In the genomic region with DNA sequence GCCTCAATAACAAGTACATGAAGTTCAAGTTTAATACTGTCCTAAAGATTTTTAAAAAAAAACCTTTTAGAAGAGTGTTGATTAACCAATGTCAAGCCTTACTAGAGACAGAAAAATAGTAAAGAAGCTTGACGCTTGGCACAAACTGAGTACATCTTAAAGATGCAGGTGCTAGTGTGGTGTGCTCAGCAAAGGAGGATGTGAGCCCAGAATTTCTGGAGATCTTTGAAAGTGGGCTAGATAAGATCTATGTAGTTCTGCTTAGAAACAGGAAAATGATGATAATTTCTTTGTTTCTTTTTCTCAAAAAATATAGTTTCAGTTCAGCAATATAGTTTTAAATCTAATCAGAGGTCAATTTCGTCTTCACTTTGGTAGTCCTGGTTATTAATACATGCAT, we compare ENCODE assay signal across 21 cellular contexts.
DNase-seq lines count a peak whose midpoint lies in the region; ATAC-seq and TF ChIP-seq lines count a peak whose summit lies in the region.
"Had no signal": no experiment of that assay in that cellular context is flagged by ENCODE, and none has a peak within 500 bp of the region (broad histone marks: within the 10 kb centered on the region; RNA-seq: fewer than 3 reads in every experiment).

No MANE protein-coding gene starts in this region.

- POLR2A ChIA-PET in naive thymus-derived CD8-positive, alpha-beta T cell (lab: Charles Lee): no interaction called here

- peak overlapping the region; percentile 29 for H3K9ac ChIP-seq in DND-41 (ENCODE audit: low read depth, low read length)
- H3K9ac ChIP-seq: BLaER1 had no signal

- H3K4me3 ChIP-seq in DND-41 (ENCODE audit: low read depth in 1 of 2, low read length in 2 of 2): peak overlapping the region in 1 of 2 experiments; percentile 21; a peak in 1 of 4 replicates
- H3K4me3 ChIP-seq: BLaER1, colonic mucosa, heart right ventricle, K562, mucosa of descending colon, uterus had no signal

- no peak overlapping the region for H3K4me3 Mint-ChIP-seq in naive thymus-derived CD8-positive, alpha-beta T cell
- H3K4me3 Mint-ChIP-seq: activated T-helper 1 cell treated with anti-CD3 and anti-CD28 coated beads, Interleukin-12 subunit alpha, Interleukin-12 subunit beta, Interleukin-2, Interleukin-4 antibody, amounts not matched to agents 30 ng/mL and 10 ng/mL and 1 ng/mL, durations not matched to agents 14 hours and 24 hours and 36 hours; immature natural killer cell had no signal

- no peaks in the 10 kb centered on the region for H3K27me3 Mint-ChIP-seq in naive thymus-derived CD8-positive, alpha-beta T cell

- no peaks in the 10 kb centered on the region for H3K36me3 ChIP-seq in DND-41 (ENCODE audit: insufficient read depth, low read length)
- H3K36me3 ChIP-seq: BLaER1, colonic mucosa, heart right ventricle, uterus had no signal

- no peaks in the 10 kb centered on the region for H4K20me1 ChIP-seq in DND-41 (ENCODE audit: insufficient read depth, low read length)
- H4K20me1 ChIP-seq: BLaER1 had no signal

- ATAC-seq in DND-41 (ENCODE audit: insufficient read depth, low read depth) (peak; percentile 92), GM19324 (IDR thresholded peaks at IDR 0.05; ENCODE audit: low FRiP score, unreplicated experiment) (peak; percentile 67), HG02678 (IDR thresholded peaks at IDR 0.05; ENCODE audit: unreplicated experiment) (peak; percentile 71), HG03558 (IDR thresholded peaks at IDR 0.05; ENCODE audit: extremely low read depth, unreplicated experiment) (peak; percentile 71), GM21447 (IDR thresholded peaks at IDR 0.05; ENCODE audit: unreplicated experiment) (no peak)
- no peak for ATAC-seq in naive thymus-derived CD8-positive, alpha-beta T cell
- ATAC-seq: heart right ventricle, K562 had no signal

- peaks cover 38% of the 10 kb centered on the region for H3K4me1 ChIP-seq in DND-41 (ENCODE audit: insufficient read depth, low read length)
- H3K4me1 ChIP-seq: BLaER1, colonic mucosa, heart right ventricle, uterus had no signal

- H3K4me1 Mint-ChIP-seq in naive thymus-derived CD8-positive, alpha-beta T cell: peaks cover 0 to 6% (median 0%) of the 10 kb centered on the region in 4 donors
- H3K4me1 Mint-ChIP-seq: immature natural killer cell had no signal

- no peak overlapping the region for H3K27ac Mint-ChIP-seq in naive thymus-derived CD8-positive, alpha-beta T cell
- H3K27ac Mint-ChIP-seq: activated T-helper 1 cell treated with anti-CD3 and anti-CD28 coated beads, Interleukin-12 subunit alpha, Interleukin-12 subunit beta, Interleukin-2, Interleukin-4 antibody, amounts not matched to agents 30 ng/mL and 10 ng/mL and 1 ng/mL, durations not matched to agents 14 hours and 24 hours and 36 hours; immature natural killer cell had no signal

- no peaks in the 10 kb centered on the region for H3K36me3 Mint-ChIP-seq in naive thymus-derived CD8-positive, alpha-beta T cell
- H3K36me3 Mint-ChIP-seq: immature natural killer cell had no signal

- DNase-seq in DND-41 (peak; percentile 46), GM13976 (ENCODE audit: low spot score) (no peak)
- DNase-seq in activated CD4-positive, alpha-beta T cell treated with anti-CD3 and anti-CD28 coated beads for 48 hours: no peak
- no peak for DNase-seq in naive thymus-derived CD8-positive, alpha-beta T cell
- DNase-seq: activated CD4-positive, CD25-positive, alpha-beta regulatory T cell treated with anti-CD3 and anti-CD28 coated beads, Interleukin-2, amount 50 U/mL, for 72 hours; colonic mucosa; GDM1; heart right ventricle; immature natural killer cell; mucosa of descending colon; NCI-H1930; NCI-H345; stimulated activated CD8-positive, alpha-beta memory T cell treated with anti-CD3 and anti-CD28 coated beads, Interleukin-4, amount 100 ng/mL, for 48 hours; uterus had no signal

- no peaks in the 10 kb centered on the region for H3K9me3 ChIP-seq in DND-41 (ENCODE audit: insufficient read depth, low read length, severe bottlenecking)
- H3K9me3 ChIP-seq: BLaER1, colonic mucosa, mucosa of descending colon, uterus had no signal

- H3K27me3 ChIP-seq in DND-41 (ENCODE audit: insufficient read depth, low read length, poor library complexity): no peaks in the 10 kb centered on the region
- H3K27me3 ChIP-seq: BLaER1, colonic mucosa, heart right ventricle, uterus had no signal

- H3K4me2 ChIP-seq in DND-41 (ENCODE audit: insufficient read depth, low read length): peak overlapping the region; percentile 56
- H3K4me2 ChIP-seq: BLaER1 had no signal

- peaks cover 0 to 2% (median 0%) of the 10 kb centered on the region in 9 donors for H3K9me3 Mint-ChIP-seq in naive thymus-derived CD8-positive, alpha-beta T cell
- H3K9me3 Mint-ChIP-seq: activated T-helper 1 cell treated with anti-CD3 and anti-CD28 coated beads, Interleukin-12 subunit alpha, Interleukin-12 subunit beta, Interleukin-2, Interleukin-4 antibody, amounts not matched to agents 30 ng/mL and 10 ng/mL and 1 ng/mL, durations not matched to agents 14 hours and 24 hours and 36 hours had no signal

- in situ Hi-C loops in GM13976 (cut with MboI; ENCODE audit: low sequenced_read_pairs, unreplicated experiment): no loop called here

- peak overlapping the region; percentile 70 for H3K27ac ChIP-seq in DND-41 (ENCODE audit: low read length)
- H3K27ac ChIP-seq: BLaER1, colonic mucosa, heart right ventricle, uterus had no signal

- TF ChIP-seq CTCF in DND-41 (IDR thresholded peaks at IDR 0.05; ENCODE audit: borderline replicate concordance, extremely low read depth, low read length, poor library complexity, severe bottlenecking) (no peak), GM13976 (IDR thresholded peaks at IDR 0.05; ENCODE audit: borderline replicate concordance, control extremely low read depth, extremely low read depth, insufficient read depth, missing control alignments) (no peak)

- H3K79me2 ChIP-seq in DND-41 (ENCODE audit: insufficient read depth, low read length): no peaks in the 10 kb centered on the region

- no peak overlapping the region; the same call in 1 of the 2 replicates for H2AFZ ChIP-seq in DND-41 (ENCODE audit: low read depth, low read length)

Comparison
In these comparisons a context has a peak if more than half of its experiments do, and no peak if none do; other contexts are left out.
1. ATAC-seq: peak in DND-41 (single experiment), GM19324 (single experiment), HG02678 (single experiment) and HG03558 (single experiment); none in GM21447 (single experiment) and naive thymus-derived CD8-positive, alpha-beta T cell (0 of 2).